ENCODE assay signal across 8 cellular contexts in genomic region chr11:35274909-35275807, GRCh38.
DNase-seq lines count a peak whose midpoint lies in the region; ATAC-seq and TF ChIP-seq lines count a peak whose summit lies in the region.

No MANE protein-coding gene starts in this region.

- H3K4me3 ChIP-seq in esophagus squamous epithelium = no peak overlapping the region

- POLR2A ChIA-PET in T-cell (lab: Charles Lee) = interaction anchor here in 1 of 2 donors (1.0 kb wide), 1 partner anchor 28 kb away, joined by 3 read pairs; no protein-coding TSS in a partner anchor

- intact Hi-C loops in esophagus squamous epithelium (cut with DNase I) = no loop called here

- no peaks in the 10 kb centered on the region for H3K27me3 Mint-ChIP-seq in stimulated activated memory B cell treated with anti-CD40 and anti-IgM and Interleukin-4, amounts not matched to agents 10 μg/mL and 1 μg/mL and 100 μg/mL, for 72 hours
- no peaks in the 10 kb centered on the region for H3K27me3 Mint-ChIP-seq in T-cell

- H3K4me3 Mint-ChIP-seq in stimulated activated memory B cell treated with anti-CD40 and anti-IgM and Interleukin-4, amounts not matched to agents 10 μg/mL and 1 μg/mL and 100 μg/mL, for 72 hours = no peak overlapping the region
- H3K4me3 Mint-ChIP-seq in T-cell = no peak overlapping the region

- H3K9me3 Mint-ChIP-seq in stimulated activated memory B cell treated with anti-CD40 and anti-IgM and Interleukin-4, amounts not matched to agents 10 μg/mL and 1 μg/mL and 100 μg/mL, for 72 hours = peaks cover 6% of the 10 kb centered on the region
- H3K9me3 Mint-ChIP-seq in T-cell = no peaks in the 10 kb centered on the region

- H3K36me3 ChIP-seq in esophagus squamous epithelium = no peaks in the 10 kb centered on the region

- in situ Hi-C loops in G401 (cut with HindIII; ENCODE audit: low sequenced_read_pairs) = no loop called here

- ATAC-seq in HG02571 (IDR thresholded peaks at IDR 0.05; ENCODE audit: unreplicated experiment) (no peak), HG03139 (IDR thresholded peaks at IDR 0.05; ENCODE audit: unreplicated experiment) (no peak), T-cell (replicated peaks in 1 of 4) (no peak)
- ATAC-seq in stimulated activated memory B cell treated with anti-CD40 and anti-IgM and Interleukin-4, amounts not matched to agents 10 μg/mL and 1 μg/mL and 100 μg/mL, for 72 hours = no peak

- TF ChIP-seq CTCF in esophagus squamous epithelium (IDR thresholded peaks at IDR 0.05) = no peak

- no peaks in the 10 kb centered on the region for H3K36me3 Mint-ChIP-seq in stimulated activated memory B cell treated with anti-CD40 and anti-IgM and Interleukin-4, amounts not matched to agents 10 μg/mL and 1 μg/mL and 100 μg/mL, for 72 hours
- no peaks in the 10 kb centered on the region for H3K36me3 Mint-ChIP-seq in T-cell

- no peaks in the 10 kb centered on the region for H3K9me3 ChIP-seq in esophagus squamous epithelium

- H3K4me1 ChIP-seq in esophagus squamous epithelium = peaks cover 16 to 33% (median 19%) of the 10 kb centered on the region in 3 donors

- H3K27me3 ChIP-seq in esophagus squamous epithelium = no peaks in the 10 kb centered on the region

- 21 to 33% methylated on average over 6 of the region's 6 CpGs for WGBS in esophagus squamous epithelium, 2 donors

- no peak for TF ChIP-seq POLR2A in esophagus squamous epithelium (IDR thresholded peaks at IDR 0.05)

- no peak overlapping the region for H3K27ac Mint-ChIP-seq in stimulated activated memory B cell treated with anti-CD40 and anti-IgM and Interleukin-4, amounts not matched to agents 10 μg/mL and 1 μg/mL and 100 μg/mL, for 72 hours
- no peak overlapping the region for H3K27ac Mint-ChIP-seq in T-cell

- H3K4me1 Mint-ChIP-seq in stimulated activated memory B cell treated with anti-CD40 and anti-IgM and Interleukin-4, amounts not matched to agents 10 μg/mL and 1 μg/mL and 100 μg/mL, for 72 hours = peaks cover 50% of the 10 kb centered on the region
- peaks cover 34 to 60% (median 40%) of the 10 kb centered on the region in 3 donors for H3K4me1 Mint-ChIP-seq in T-cell

- peak; percentile 90 for DNase-seq in G401 (ENCODE audit: low spot score)
- peak; percentile 50 for DNase-seq in RPMI7951 (ENCODE audit: low read depth)
- DNase-seq in esophagus squamous epithelium (lab: John Stamatoyannopoulos, UW) = no peak
- DNase-seq in renal cortical epithelial cell (ENCODE audit: low read depth) = peak; percentile 58
- DNase-seq in T-cell = no peak

- CTCF ChIA-PET in T-cell (lab: Charles Lee) = interaction anchor here in 1 of 2 donors (0.8 kb wide), 1 partner anchor 431 kb away, joined by 3 read pairs; no protein-coding TSS in a partner anchor

- peak overlapping the region; percentile 67 to 90 (median 80) for H3K27ac ChIP-seq in esophagus squamous epithelium

Comparison
In these comparisons a context has a peak if more than half of its experiments do, and no peak if none do; other contexts are left out.
1. DNase-seq: peak in G401 (single experiment), RPMI7951 (single experiment) and renal cortical epithelial cell (single experiment); none in esophagus squamous epithelium (single experiment) and T-cell (0 of 34).